In genomic region chr19:39413269-39413902, GRCh38 we compare ENCODE assay signal across 1 cellular context.
TF ChIP-seq lines count a peak whose summit lies in the region.

No MANE protein-coding gene starts in this region.

TF ChIP-seq in Ishikawa, 13 proteins besides CTCF, POLR2A, EP300 and RAD21 (continued from another document):
- TF ChIP-seq TAF1 (IDR thresholded peaks at IDR 0.05; ENCODE audit: low read depth) (peak; percentile 32; the same call in 1 of the 2 replicates), ZBTB7A (IDR thresholded peaks at IDR 0.05; ENCODE audit: low read depth) (no peak; the same call in 1 of the 2 replicates), FOXM1 (IDR thresholded peaks at IDR 0.05; ENCODE audit: borderline replicate concordance, low read depth) (no peak)
